8 cellular contexts compared by ENCODE assay signal in genomic region chr17:58517928-58518609, GRCh38. TPM values are rescaled to one million over a fixed set of nuclear protein-coding genes. Genes with fewer than 3 reads are reported as not detected.
DNase-seq lines count a peak whose midpoint lies in the region; ATAC-seq and TF ChIP-seq lines count a peak whose summit lies in the region.

No MANE protein-coding gene starts in this region.

- no peaks in the 10 kb centered on the region for H3K9me3 Mint-ChIP-seq in activated CD4-positive, alpha-beta T cell treated with anti-CD3 and anti-CD28 coated beads, Interleukin-2, amount 10 ng/mL, durations not matched to agents 24 days and 14 days

- intact Hi-C loops in activated CD4-positive, alpha-beta T cell treated with anti-CD3 and anti-CD28 coated beads, Interleukin-2, amount 10 ng/mL, durations not matched to agents 24 days and 14 days (cut with micrococcal nuclease): loop anchor here (1.0 to 5.0 kb wide), 12 partner anchors 69 to 1431 kb away; partner anchors contain the start of genes AKAP1, PRR11, PTRH2 and RAD51C

- peak; percentile 79 for ATAC-seq in GM19328 (IDR thresholded peaks at IDR 0.05; ENCODE audit: unreplicated experiment)
- peak; percentile 78 for ATAC-seq in HG03469 (IDR thresholded peaks at IDR 0.05; ENCODE audit: unreplicated experiment)

- peak overlapping the region; percentile 85 to 95 (median 88) for H3K9ac ChIP-seq in BLaER1 treated with 17β-estradiol and CSF1 and Interleukin-3, amounts not matched to agents 10 nM and 100 nM

- peak overlapping the region; percentile 87 for H3K27ac Mint-ChIP-seq in activated CD4-positive, alpha-beta T cell treated with anti-CD3 and anti-CD28 coated beads, Interleukin-2, amount 10 ng/mL, durations not matched to agents 24 days and 14 days

- peak overlapping the region; percentile 67 to 80 (median 74) for H3K4me3 ChIP-seq in BLaER1 treated with 17β-estradiol and CSF1 and Interleukin-3, amounts not matched to agents 10 nM and 100 nM
- peak overlapping the region; percentile 78 for H3K4me3 ChIP-seq in coronary artery

- H3K9me3 ChIP-seq in BLaER1 treated with 17β-estradiol and CSF1 and Interleukin-3, amounts not matched to agents 10 nM and 100 nM (replicated peaks in 1 of 11): no peaks in the 10 kb centered on the region

- peaks cover 0 to 10% (median 7%) of the 10 kb centered on the region in 11 experiments; a peak in 9 of 22 replicates for H4K20me1 ChIP-seq in BLaER1 treated with 17β-estradiol and CSF1 and Interleukin-3, amounts not matched to agents 10 nM and 100 nM

- no peaks in the 10 kb centered on the region for H3K36me3 ChIP-seq in BLaER1 treated with 17β-estradiol and CSF1 and Interleukin-3, amounts not matched to agents 10 nM and 100 nM

- H3K4me2 ChIP-seq in BLaER1 treated with 17β-estradiol and CSF1 and Interleukin-3, amounts not matched to agents 10 nM and 100 nM: peak overlapping the region; percentile 83 to 99 (median 92)

- H3K27me3 Mint-ChIP-seq in activated CD4-positive, alpha-beta T cell treated with anti-CD3 and anti-CD28 coated beads, Interleukin-2, amount 10 ng/mL, durations not matched to agents 24 days and 14 days: no peaks in the 10 kb centered on the region

- no peak for TF ChIP-seq CTCF in coronary artery (IDR thresholded peaks at IDR 0.05)

- peaks cover 46 to 59% (median 54%) of the 10 kb centered on the region in 10 experiments for H3K4me1 ChIP-seq in BLaER1 treated with 17β-estradiol and CSF1 and Interleukin-3, amounts not matched to agents 10 nM and 100 nM

- peaks cover 2% of the 10 kb centered on the region for H3K36me3 Mint-ChIP-seq in activated CD4-positive, alpha-beta T cell treated with anti-CD3 and anti-CD28 coated beads, Interleukin-2, amount 10 ng/mL, durations not matched to agents 24 days and 14 days (ENCODE audit: low read depth)

- peak; percentile 100 for DNase-seq in NCI-H526 (lab: John Stamatoyannopoulos, UW)
- peak; percentile 100 for DNase-seq in activated CD4-positive, alpha-beta T cell treated with anti-CD3 and anti-CD28 coated beads, Interleukin-2, amount 10 ng/mL, durations not matched to agents 24 days and 14 days
- peak; percentile 100 for DNase-seq in coronary artery (ENCODE audit: low spot score)
- peak; percentile 97 to 99 (median 98) for DNase-seq in stimulated activated CD4-positive, alpha-beta T cell treated with anti-CD3 and anti-CD28 coated beads, Interleukin-1b, Interleukin-23, amount 100 ng/mL, for 24 hours (ENCODE audit: low read depth in 4 of 4, low spot score in 1 of 4)

- H3K27me3 ChIP-seq in BLaER1 treated with 17β-estradiol and CSF1 and Interleukin-3, amounts not matched to agents 10 nM and 100 nM: no peaks in the 10 kb centered on the region
- H3K27me3 ChIP-seq in layer of hippocampus (ENCODE audit: control insufficient read depth, insufficient read depth, low read length): no peaks in the 10 kb centered on the region

- H3K27ac ChIP-seq in BLaER1 treated with 17β-estradiol and CSF1 and Interleukin-3, amounts not matched to agents 10 nM and 100 nM: peak overlapping the region; percentile 79 to 97 (median 91); a peak in 21 of 22 replicates
- H3K27ac ChIP-seq in coronary artery (peak overlapping the region; percentile 96 to 98), layer of hippocampus (ENCODE audit: low read depth, low read length) (peak overlapping the region; percentile 98)

- peaks cover 38% of the 10 kb centered on the region for H3K4me1 Mint-ChIP-seq in activated CD4-positive, alpha-beta T cell treated with anti-CD3 and anti-CD28 coated beads, Interleukin-2, amount 10 ng/mL, durations not matched to agents 24 days and 14 days

- peak overlapping the region; percentile 95 for H3K4me3 Mint-ChIP-seq in activated CD4-positive, alpha-beta T cell treated with anti-CD3 and anti-CD28 coated beads, Interleukin-2, amount 10 ng/mL, durations not matched to agents 24 days and 14 days

RNA-seq across cellular contexts. Expression of gene MTMR4, which starts 3.6 kb away (rescaled TPM):
- total RNA-seq in activated CD4-positive, alpha-beta T cell treated with anti-CD3 and anti-CD28 coated beads, Interleukin-2, amount 10 ng/mL, durations not matched to agents 24 days and 14 days: 84.2 and 89.0 TPM in 2 replicates

RNA-seq across cellular contexts. Expression of gene HSF5, which starts 29.9 kb away (rescaled TPM):
- 0.80 and 0.91 TPM in 2 replicates for total RNA-seq in activated CD4-positive, alpha-beta T cell treated with anti-CD3 and anti-CD28 coated beads, Interleukin-2, amount 10 ng/mL, durations not matched to agents 24 days and 14 days

Comparison
In these comparisons a context has a peak if more than half of its experiments do, and no peak if none do; other contexts are left out.
1. Peak in every context shown above with its lines: DNase-seq, ATAC-seq, H3K4me3 ChIP-seq and H3K27ac ChIP-seq.